In genomic region chr11:1835671-1836010, GRCh38 we compare ENCODE assay signal across 13 cellular contexts. TPM values are rescaled to one million over a fixed set of nuclear protein-coding genes. Genes with fewer than 3 reads are reported as not detected.
"Had no signal": no experiment of that assay in that cellular context is flagged by ENCODE, and none has a peak within 500 bp of the region (broad histone marks: within the 10 kb centered on the region; RNA-seq: fewer than 3 reads in every experiment).

No MANE protein-coding gene starts in this region.

- DNase-seq: activated CD4-positive, alpha-beta memory T cell treated with anti-CD3 and anti-CD28 coated beads for 36 hours; effector memory CD8-positive, alpha-beta T cell; glutamatergic neuron; retina; SK-N-SH; substantia nigra had no signal

- H3K27ac ChIP-seq: neural progenitor cell, VCaP had no signal

- H3K36me3 ChIP-seq: neural progenitor cell had no signal

- ATAC-seq: effector memory CD8-positive, alpha-beta T cell; esophagus mucosa; stimulated activated effector memory CD8-positive, alpha-beta T cell treated with anti-CD3 and anti-CD28 coated beads, Interleukin-12 subunit alpha, Interleukin-12 subunit beta, amount 100 ng/mL, for 72 hours had no signal

- H3K9me3 ChIP-seq: SK-N-SH had no signal

- H3K4me3 ChIP-seq: neural progenitor cell, skin epidermis had no signal

- H3K27me3 ChIP-seq: neural progenitor cell had no signal

RNA-seq across cellular contexts. Expression of gene SYT8, which starts 0.9 kb away (rescaled TPM):
- total RNA-seq: activated CD4-positive, alpha-beta memory T cell treated with anti-CD3 and anti-CD28 coated beads for 36 hours; fibroblast of villous mesenchyme had no signal

RNA-seq across cellular contexts. Expression of gene TNNI2, which starts 3.1 kb away (rescaled TPM):
- total RNA-seq: activated CD4-positive, alpha-beta memory T cell treated with anti-CD3 and anti-CD28 coated beads for 36 hours; fibroblast of villous mesenchyme had no signal

RNA-seq across cellular contexts. Expression of gene LSP1, which starts 17.2 kb away (rescaled TPM):
- total RNA-seq: fibroblast of villous mesenchyme had no signal

RNA-seq across cellular contexts. Expression of gene PRR33, which starts 56.1 kb away (rescaled TPM):
- total RNA-seq: esophagus mucosa, fibroblast of villous mesenchyme, ureter had no signal
